ENCODE assay signal across 11 cellular contexts in the genomic region with DNA sequence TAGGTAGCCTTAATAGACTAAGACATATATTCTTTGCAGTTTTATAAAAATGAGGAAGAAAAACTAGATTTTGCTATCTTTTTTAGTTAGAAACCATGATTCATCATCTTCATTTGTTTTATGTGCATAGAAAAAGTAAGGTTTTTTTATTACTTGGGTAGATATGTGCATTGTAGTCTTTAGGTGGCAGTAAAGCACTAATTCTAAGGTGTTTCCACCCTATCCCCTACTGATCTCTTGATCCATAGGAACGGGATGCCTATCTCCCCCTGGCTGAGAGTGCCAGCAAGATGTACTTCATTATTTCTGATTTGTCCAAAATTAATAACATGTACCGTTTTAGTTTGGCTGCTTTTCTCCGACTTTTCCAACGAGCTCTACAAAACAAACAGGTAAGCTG.
DNase-seq lines count a peak whose midpoint lies in the region; ATAC-seq, FAIRE-seq and TF ChIP-seq lines count a peak whose summit lies in the region.
"Had no signal": no experiment of that assay in that cellular context is flagged by ENCODE, and none has a peak within 500 bp of the region (broad histone marks: within the 10 kb centered on the region; RNA-seq: fewer than 3 reads in every experiment).

No MANE protein-coding gene starts in this region.

- no peak overlapping the region for H3K4me3 ChIP-seq in BJ (ENCODE audit: low read depth, low read length)
- no peak overlapping the region for H3K4me3 ChIP-seq in hepatocyte
- H3K4me3 ChIP-seq: SK-N-MC, testis had no signal

- CTCF ChIA-PET in BJ (lab: Yijun Ruan, JAX): interaction anchor here (0.7 to 2.0 kb wide), 7 partner anchors 11 to 365 kb away, joined by 3 to 8 read pairs (median 4); no protein-coding TSS in a partner anchor

- H3K36me3 ChIP-seq in BJ (ENCODE audit: control insufficient read depth, insufficient read depth, low read length) (no peaks in the 10 kb centered on the region; the same call in 1 of the 2 replicates), hepatocyte (replicated peaks; ENCODE audit: insufficient read depth, low read depth) (no peaks in the 10 kb centered on the region)

- TF ChIP-seq CTCF in BJ (IDR thresholded peaks at IDR 0.05; ENCODE audit: insufficient read depth, low read depth, low read length) (peak; percentile 19; the same call in 1 of the 2 replicates), hepatocyte (IDR thresholded peaks at IDR 0.05; ENCODE audit: poor library complexity) (peak; percentile 48)

- H3K4me2 ChIP-seq in hepatocyte: no peak overlapping the region

- FAIRE-seq in HTR-8/SVneo (lab: Jason Lieb, UNC): no peak

- H4K20me1 ChIP-seq in hepatocyte (ENCODE audit: insufficient read depth, poor library complexity, severe bottlenecking): no peaks in the 10 kb centered on the region

- no peaks in the 10 kb centered on the region for H3K79me2 ChIP-seq in hepatocyte

- no peaks in the 10 kb centered on the region for H3K27me3 ChIP-seq in BJ (ENCODE audit: control insufficient read depth, insufficient read depth, low read length)
- no peaks in the 10 kb centered on the region for H3K27me3 ChIP-seq in hepatocyte
- H3K27me3 ChIP-seq: testis had no signal

- no peaks in the 10 kb centered on the region for H3K9me2 ChIP-seq in hepatocyte (replicated peaks; ENCODE audit: insufficient read depth)

- no peaks in the 10 kb centered on the region for H3K4me1 ChIP-seq in hepatocyte (ENCODE audit: insufficient read depth)
- H3K4me1 ChIP-seq: testis had no signal

- POLR2A ChIA-PET in BJ (lab: Charles Lee): no interaction called here

- H3K27ac ChIP-seq in hepatocyte: no peak overlapping the region
- H3K27ac ChIP-seq: SK-N-MC, testis had no signal

- ATAC-seq in SK-N-SH treated with all-trans-retinoic acid at 6 μM for 48 hours (peak; percentile 96), esophagus mucosa (no peak), GM18909 (IDR thresholded peaks at IDR 0.05; ENCODE audit: poor library complexity, unreplicated experiment) (no peak)

- DNase-seq in BJ (ENCODE audit: low read depth) (no peak), HTR-8/SVneo (ENCODE audit: insufficient read length, low spot score) (peak; percentile 49), hepatocyte (ENCODE audit: low spot score) (peak; percentile 17), foreskin melanocyte (no peak)
- no peak for DNase-seq in activated naive CD4-positive, alpha-beta T cell treated with Interleukin-2 at 50 U/mL for 16 hours
- DNase-seq: activated naive CD4-positive, alpha-beta T cell; testis had no signal

- no peak overlapping the region for H2AFZ ChIP-seq in hepatocyte

- 66% methylated on average over 4 of the region's 4 CpGs for WGBS in hepatocyte (ENCODE audit: low lambda C conversion rate, missing lambda C conversion rate)

- no peaks in the 10 kb centered on the region for H3K9me3 ChIP-seq in hepatocyte (ENCODE audit: low read depth)
- H3K9me3 ChIP-seq: testis had no signal

TF ChIP-seq in SK-N-SH treated with all-trans-retinoic acid at 6 μM for 48 hours, 23 proteins besides CTCF, POLR2A, EP300 and RAD21:
- no peak for TF ChIP-seq RARB (CRISPR knock-in tag; IDR thresholded peaks at IDR 0.05)
- TF ChIP-seq, protein P1, sequence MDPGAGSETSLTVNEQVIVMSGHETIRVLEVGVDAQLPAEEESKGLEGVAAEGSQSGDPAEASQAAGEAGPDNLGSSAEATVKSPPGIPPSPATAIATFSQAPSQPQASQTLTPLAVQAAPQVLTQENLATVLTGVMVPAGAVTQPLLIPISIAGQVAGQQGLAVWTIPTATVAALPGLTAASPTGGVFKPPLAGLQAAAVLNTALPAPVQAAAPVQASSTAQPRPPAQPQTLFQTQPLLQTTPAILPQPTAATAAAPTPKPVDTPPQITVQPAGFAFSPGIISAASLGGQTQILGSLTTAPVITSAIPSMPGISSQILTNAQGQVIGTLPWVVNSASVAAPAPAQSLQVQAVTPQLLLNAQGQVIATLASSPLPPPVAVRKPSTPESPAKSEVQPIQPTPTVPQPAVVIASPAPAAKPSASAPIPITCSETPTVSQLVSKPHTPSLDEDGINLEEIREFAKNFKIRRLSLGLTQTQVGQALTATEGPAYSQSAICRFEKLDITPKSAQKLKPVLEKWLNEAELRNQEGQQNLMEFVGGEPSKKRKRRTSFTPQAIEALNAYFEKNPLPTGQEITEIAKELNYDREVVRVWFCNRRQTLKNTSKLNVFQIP (CRISPR knock-in tag; IDR thresholded peaks at IDR 0.05; ENCODE audit: borderline replicate concordance, low read depth): no peak
- TF ChIP-seq OSR1 (CRISPR knock-in tag; IDR thresholded peaks at IDR 0.05): no peak
- TF ChIP-seq ISL1 (CRISPR knock-in tag; IDR thresholded peaks at IDR 0.05): no peak
- TF ChIP-seq, protein P2, sequence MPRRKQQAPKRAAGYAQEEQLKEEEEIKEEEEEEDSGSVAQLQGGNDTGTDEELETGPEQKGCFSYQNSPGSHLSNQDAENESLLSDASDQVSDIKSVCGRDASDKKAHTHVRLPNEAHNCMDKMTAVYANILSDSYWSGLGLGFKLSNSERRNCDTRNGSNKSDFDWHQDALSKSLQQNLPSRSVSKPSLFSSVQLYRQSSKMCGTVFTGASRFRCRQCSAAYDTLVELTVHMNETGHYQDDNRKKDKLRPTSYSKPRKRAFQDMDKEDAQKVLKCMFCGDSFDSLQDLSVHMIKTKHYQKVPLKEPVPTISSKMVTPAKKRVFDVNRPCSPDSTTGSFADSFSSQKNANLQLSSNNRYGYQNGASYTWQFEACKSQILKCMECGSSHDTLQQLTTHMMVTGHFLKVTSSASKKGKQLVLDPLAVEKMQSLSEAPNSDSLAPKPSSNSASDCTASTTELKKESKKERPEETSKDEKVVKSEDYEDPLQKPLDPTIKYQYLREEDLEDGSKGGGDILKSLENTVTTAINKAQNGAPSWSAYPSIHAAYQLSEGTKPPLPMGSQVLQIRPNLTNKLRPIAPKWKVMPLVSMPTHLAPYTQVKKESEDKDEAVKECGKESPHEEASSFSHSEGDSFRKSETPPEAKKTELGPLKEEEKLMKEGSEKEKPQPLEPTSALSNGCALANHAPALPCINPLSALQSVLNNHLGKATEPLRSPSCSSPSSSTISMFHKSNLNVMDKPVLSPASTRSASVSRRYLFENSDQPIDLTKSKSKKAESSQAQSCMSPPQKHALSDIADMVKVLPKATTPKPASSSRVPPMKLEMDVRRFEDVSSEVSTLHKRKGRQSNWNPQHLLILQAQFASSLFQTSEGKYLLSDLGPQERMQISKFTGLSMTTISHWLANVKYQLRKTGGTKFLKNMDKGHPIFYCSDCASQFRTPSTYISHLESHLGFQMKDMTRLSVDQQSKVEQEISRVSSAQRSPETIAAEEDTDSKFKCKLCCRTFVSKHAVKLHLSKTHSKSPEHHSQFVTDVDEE (CRISPR knock-in tag; IDR thresholded peaks at IDR 0.05): no peak
- TF ChIP-seq, protein P3, sequence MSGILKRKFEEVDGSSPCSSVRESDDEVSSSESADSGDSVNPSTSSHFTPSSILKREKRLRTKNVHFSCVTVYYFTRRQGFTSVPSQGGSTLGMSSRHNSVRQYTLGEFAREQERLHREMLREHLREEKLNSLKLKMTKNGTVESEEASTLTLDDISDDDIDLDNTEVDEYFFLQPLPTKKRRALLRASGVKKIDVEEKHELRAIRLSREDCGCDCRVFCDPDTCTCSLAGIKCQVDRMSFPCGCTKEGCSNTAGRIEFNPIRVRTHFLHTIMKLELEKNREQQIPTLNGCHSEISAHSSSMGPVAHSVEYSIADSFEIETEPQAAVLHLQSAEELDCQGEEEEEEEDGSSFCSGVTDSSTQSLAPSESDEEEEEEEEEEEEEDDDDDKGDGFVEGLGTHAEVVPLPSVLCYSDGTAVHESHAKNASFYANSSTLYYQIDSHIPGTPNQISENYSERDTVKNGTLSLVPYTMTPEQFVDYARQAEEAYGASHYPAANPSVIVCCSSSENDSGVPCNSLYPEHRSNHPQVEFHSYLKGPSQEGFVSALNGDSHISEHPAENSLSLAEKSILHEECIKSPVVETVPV (CRISPR knock-in tag; IDR thresholded peaks at IDR 0.05): no peak
- no peak for TF ChIP-seq ZC3H10 (CRISPR knock-in tag; IDR thresholded peaks at IDR 0.05)
- TF ChIP-seq ZNF70 (CRISPR knock-in tag; IDR thresholded peaks at IDR 0.05): no peak
- no peak for TF ChIP-seq SNAI2 (CRISPR knock-in tag; IDR thresholded peaks at IDR 0.05)
- no peak for TF ChIP-seq ZFP3 (CRISPR knock-in tag; IDR thresholded peaks at IDR 0.05)
- no peak for TF ChIP-seq PPARA (CRISPR knock-in tag; IDR thresholded peaks at IDR 0.05; ENCODE audit: borderline replicate concordance)
- TF ChIP-seq ZNF8 (CRISPR knock-in tag; IDR thresholded peaks at IDR 0.05): no peak
- no peak for TF ChIP-seq TOX (CRISPR knock-in tag; IDR thresholded peaks at IDR 0.05; ENCODE audit: borderline replicate concordance)
- TF ChIP-seq ARNTL (CRISPR knock-in tag; IDR thresholded peaks at IDR 0.05; ENCODE audit: borderline replicate concordance, low read depth): no peak
TF ChIP-seq in SK-N-SH treated with all-trans-retinoic acid at 6 μM for 48 hours: peak in this region for 0.

Comparison
In these comparisons a context has a peak if more than half of its experiments do, and no peak if none do; other contexts are left out.
1. DNase-seq: peak in HTR-8/SVneo (single experiment) and hepatocyte (single experiment); none in BJ (single experiment), activated naive CD4-positive, alpha-beta T cell treated with Interleukin-2 at 50 U/mL for 16 hours (single experiment) and foreskin melanocyte (single experiment).